11 cellular contexts compared by ENCODE assay signal in the genomic region with DNA sequence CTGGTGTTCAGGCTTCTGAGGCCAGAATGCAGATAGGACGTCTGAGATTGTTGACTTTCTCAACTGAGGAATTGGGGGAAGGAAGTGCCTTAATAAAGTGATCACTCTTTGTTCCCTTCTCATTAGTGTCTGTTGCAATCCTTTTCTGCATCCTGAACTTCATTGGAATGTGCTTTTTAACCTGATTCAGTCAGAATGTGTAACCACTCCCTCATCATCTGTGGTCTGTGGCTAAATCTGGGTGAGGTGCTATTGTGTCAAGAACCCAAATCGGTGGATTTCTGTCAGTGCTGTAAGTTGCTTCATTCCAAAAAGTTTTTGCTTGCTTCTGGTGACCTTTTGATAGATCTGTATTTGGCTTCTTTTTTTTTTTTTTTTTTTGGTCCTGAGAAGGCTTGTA. TPM values are rescaled to one million over a fixed set of nuclear protein-coding genes. Genes with fewer than 3 reads are reported as not detected.
DNase-seq lines count a peak whose midpoint lies in the region; ATAC-seq lines count a peak whose summit lies in the region.
"Had no signal": no experiment of that assay in that cellular context is flagged by ENCODE, and none has a peak within 500 bp of the region (broad histone marks: within the 10 kb centered on the region; RNA-seq: fewer than 3 reads in every experiment).

No MANE protein-coding gene starts in this region.

- no peaks in the 10 kb centered on the region for H3K9me3 Mint-ChIP-seq in activated T-helper 1 cell treated with anti-CD3 and anti-CD28 coated beads, Interleukin-12 subunit alpha, Interleukin-12 subunit beta, Interleukin-2, Interleukin-4 antibody, amounts not matched to agents 30 ng/mL and 10 ng/mL and 1 ng/mL, durations not matched to agents 14 hours and 24 hours and 36 hours

- intact Hi-C loops in activated T-helper 1 cell treated with anti-CD3 and anti-CD28 coated beads, Interleukin-12 subunit alpha, Interleukin-12 subunit beta, Interleukin-2, Interleukin-4 antibody, amounts not matched to agents 30 ng/mL and 10 ng/mL and 1 ng/mL, durations not matched to agents 14 hours and 24 hours and 36 hours (cut with micrococcal nuclease), result loop anchor here (1.0 kb wide), 2 partner anchors 10 kb away; no protein-coding TSS in a partner anchor

- peak overlapping the region; percentile 71 for H3K27ac Mint-ChIP-seq in activated T-helper 1 cell treated with anti-CD3 and anti-CD28 coated beads, Interleukin-12 subunit alpha, Interleukin-12 subunit beta, Interleukin-2, Interleukin-4 antibody, amounts not matched to agents 30 ng/mL and 10 ng/mL and 1 ng/mL, durations not matched to agents 14 hours and 24 hours and 36 hours

- ATAC-seq in GM18511 (IDR thresholded peaks at IDR 0.05; ENCODE audit: unreplicated experiment) (no peak), HG02885 (IDR thresholded peaks at IDR 0.05; ENCODE audit: poor library complexity, unreplicated experiment) (no peak)

- DNase-seq in A172 (ENCODE audit: low spot score) (peak; percentile 58), EH (ENCODE audit: low read depth) (peak; percentile 83), glomerular visceral epithelial cell (ENCODE audit: extremely low spot score) (peak; percentile 61), Ammon's horn (ENCODE audit: low spot score) (no peak), SK-N-DZ (ENCODE audit: low spot score) (no peak)
- DNase-seq in activated T-helper 1 cell treated with anti-CD3 and anti-CD28 coated beads, Interleukin-12 subunit alpha, Interleukin-12 subunit beta, Interleukin-2, Interleukin-4 antibody, amounts not matched to agents 30 ng/mL and 10 ng/mL and 1 ng/mL, durations not matched to agents 14 hours and 24 hours and 36 hours (ENCODE audit: low spot score), result peak; percentile 24
- DNase-seq: aorta, GDM1, NCI-H1694 treated with DMSO at 0.1 percent for 48 hours had no signal

- H3K4me3 Mint-ChIP-seq in activated T-helper 1 cell treated with anti-CD3 and anti-CD28 coated beads, Interleukin-12 subunit alpha, Interleukin-12 subunit beta, Interleukin-2, Interleukin-4 antibody, amounts not matched to agents 30 ng/mL and 10 ng/mL and 1 ng/mL, durations not matched to agents 14 hours and 24 hours and 36 hours, result peak overlapping the region; percentile 33

- peaks cover 53% of the 10 kb centered on the region for H3K4me1 Mint-ChIP-seq in activated T-helper 1 cell treated with anti-CD3 and anti-CD28 coated beads, Interleukin-12 subunit alpha, Interleukin-12 subunit beta, Interleukin-2, Interleukin-4 antibody, amounts not matched to agents 30 ng/mL and 10 ng/mL and 1 ng/mL, durations not matched to agents 14 hours and 24 hours and 36 hours (ENCODE audit: low read depth)

- no peaks in the 10 kb centered on the region for H3K27me3 Mint-ChIP-seq in activated T-helper 1 cell treated with anti-CD3 and anti-CD28 coated beads, Interleukin-12 subunit alpha, Interleukin-12 subunit beta, Interleukin-2, Interleukin-4 antibody, amounts not matched to agents 30 ng/mL and 10 ng/mL and 1 ng/mL, durations not matched to agents 14 hours and 24 hours and 36 hours (ENCODE audit: insufficient read depth)

- peaks cover 34% of the 10 kb centered on the region for H3K36me3 Mint-ChIP-seq in activated T-helper 1 cell treated with anti-CD3 and anti-CD28 coated beads, Interleukin-12 subunit alpha, Interleukin-12 subunit beta, Interleukin-2, Interleukin-4 antibody, amounts not matched to agents 30 ng/mL and 10 ng/mL and 1 ng/mL, durations not matched to agents 14 hours and 24 hours and 36 hours (ENCODE audit: low read depth)

RNA-seq across cellular contexts. Expression of gene ARID1A, which starts 38.2 kb away (rescaled TPM):
- total RNA-seq in A172 (2014; rRNA removed; shearing (Covaris generic)), result 8.3 and 9.8 TPM in 2 replicates
- 130 and 132 TPM in 2 replicates for total RNA-seq in activated T-helper 1 cell treated with anti-CD3 and anti-CD28 coated beads, Interleukin-12 subunit alpha, Interleukin-12 subunit beta, Interleukin-2, Interleukin-4 antibody, amounts not matched to agents 30 ng/mL and 10 ng/mL and 1 ng/mL, durations not matched to agents 14 hours and 24 hours and 36 hours
- 28.8 and 29.1 TPM in 2 replicates for polyA plus RNA-seq in SK-N-DZ (2014; cell fraction: cytosol; rRNA removed)
- 14.1 and 24.3 TPM in 2 replicates for polyA plus RNA-seq in SK-N-DZ (2014; cell fraction: nucleus; rRNA removed)

RNA-seq across cellular contexts. Expression of gene PIGV, which starts 53.8 kb away (rescaled TPM):
- total RNA-seq in A172 (2014; rRNA removed; shearing (Covaris generic)), result 8.0 and 8.9 TPM in 2 replicates
- total RNA-seq in activated T-helper 1 cell treated with anti-CD3 and anti-CD28 coated beads, Interleukin-12 subunit alpha, Interleukin-12 subunit beta, Interleukin-2, Interleukin-4 antibody, amounts not matched to agents 30 ng/mL and 10 ng/mL and 1 ng/mL, durations not matched to agents 14 hours and 24 hours and 36 hours, result 18.5 and 22.6 TPM in 2 replicates
- polyA plus RNA-seq in SK-N-DZ (2014; cell fraction: cytosol; rRNA removed), result 10.4 and 13.6 TPM in 2 replicates
- polyA plus RNA-seq in SK-N-DZ (2014; cell fraction: nucleus; rRNA removed), result 5.5 and 6.5 TPM in 2 replicates

Comparison
In these comparisons a context has a peak if more than half of its experiments do, and no peak if none do; other contexts are left out.
1. DNase-seq: peak in A172 (single experiment), EH (single experiment), activated T-helper 1 cell treated with anti-CD3 and anti-CD28 coated beads, Interleukin-12 subunit alpha, Interleukin-12 subunit beta, Interleukin-2, Interleukin-4 antibody, amounts not matched to agents 30 ng/mL and 10 ng/mL and 1 ng/mL, durations not matched to agents 14 hours and 24 hours and 36 hours (single experiment) and glomerular visceral epithelial cell (single experiment); none in Ammon's horn (single experiment) and SK-N-DZ (single experiment).
2. RNA of gene ARID1A, which starts 38.2 kb away (total RNA-seq): 130 to 132 TPM in activated T-helper 1 cell treated with anti-CD3 and anti-CD28 coated beads, Interleukin-12 subunit alpha, Interleukin-12 subunit beta, Interleukin-2, Interleukin-4 antibody, amounts not matched to agents 30 ng/mL and 10 ng/mL and 1 ng/mL, durations not matched to agents 14 hours and 24 hours and 36 hours; 8.3 to 9.8 TPM in A172; every median in the first group is over 10 times any median in the second.